In the genomic region with DNA sequence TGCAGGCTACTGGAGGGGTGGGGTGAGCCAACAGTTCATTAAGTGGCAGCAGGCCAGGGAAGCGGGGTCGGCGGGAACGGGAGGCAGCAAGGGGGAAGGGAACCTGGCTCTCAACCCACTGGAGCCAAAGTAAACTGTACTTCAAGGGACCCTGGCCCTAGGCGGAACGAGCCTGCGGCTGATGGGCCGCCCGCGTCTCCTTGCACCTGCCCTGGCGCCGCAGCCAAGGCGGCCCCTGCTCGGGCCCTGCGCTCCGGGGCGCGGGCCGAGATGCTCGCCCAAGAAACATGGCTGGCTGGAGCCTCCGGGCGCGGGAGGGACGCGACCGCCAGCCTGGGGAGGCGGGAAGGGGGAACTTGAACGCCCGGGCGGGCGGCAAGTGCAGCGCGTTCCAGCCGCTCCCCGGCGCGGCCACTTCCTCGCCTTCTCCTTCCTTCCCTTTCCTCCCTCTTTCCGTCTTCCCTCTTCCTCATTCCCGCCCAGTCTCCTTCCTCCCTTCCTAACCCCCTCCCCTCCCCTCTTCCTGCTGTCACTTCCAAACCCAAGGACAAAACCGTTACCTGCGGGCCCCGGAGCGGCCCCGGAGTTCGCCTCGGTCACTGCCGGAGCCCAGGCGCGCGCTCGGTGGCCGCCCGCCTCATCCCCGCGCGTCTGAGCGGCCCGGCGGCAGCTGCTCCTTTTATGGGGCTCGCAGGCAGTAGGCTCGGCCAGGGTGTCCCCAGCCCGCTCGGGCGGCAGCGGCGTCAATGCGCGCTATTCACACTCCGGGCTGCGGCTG, we compare ENCODE assay signal across 9 cellular contexts.
DNase-seq lines count a peak whose midpoint lies in the region; ATAC-seq, FAIRE-seq and TF ChIP-seq lines count a peak whose summit lies in the region.
"Had no signal": no experiment of that assay in that cellular context is flagged by ENCODE, and none has a peak within 500 bp of the region (broad histone marks: within the 10 kb centered on the region; RNA-seq: fewer than 3 reads in every experiment).

No MANE protein-coding gene starts in this region.

- H3K9me3 Mint-ChIP-seq in glutamatergic neuron (ENCODE audit: unreplicated experiment) = no peaks in the 10 kb centered on the region

- H3K4me2 ChIP-seq in PC-3 (ENCODE audit: low read length) = peak overlapping the region; percentile 59

- no peaks in the 10 kb centered on the region for H3F3A ChIP-seq in PC-3 (ENCODE audit: low read length, unreplicated experiment)

- intact Hi-C loops in PC-3 (cut with micrococcal nuclease) = no loop called here

- peak overlapping the region; percentile 85 for H3K4me3 Mint-ChIP-seq in glutamatergic neuron (ENCODE audit: unreplicated experiment)

- no peaks in the 10 kb centered on the region for H3K27me3 Mint-ChIP-seq in glutamatergic neuron (ENCODE audit: unreplicated experiment)

- POLR2A ChIA-PET in PC-3 (lab: Charles Lee; ENCODE audit: unreplicated experiment) = no interaction called here

- H3K36me3 Mint-ChIP-seq in glutamatergic neuron (ENCODE audit: unreplicated experiment) = no peaks in the 10 kb centered on the region

- peaks cover 12% of the 10 kb centered on the region for H3K4me1 Mint-ChIP-seq in glutamatergic neuron (ENCODE audit: low read depth, unreplicated experiment)

- H2AFZ ChIP-seq in PC-3 (ENCODE audit: low read length) = no peak overlapping the region

- H3K9ac ChIP-seq in PC-3 (ENCODE audit: low read length) = no peak overlapping the region

- H3K9me3 ChIP-seq in PC-3 (ENCODE audit: low read length) = no peaks in the 10 kb centered on the region
- H3K9me3 ChIP-seq in HAP-1 = no peaks in the 10 kb centered on the region

- peak overlapping the region; percentile 63 for H3K27ac Mint-ChIP-seq in glutamatergic neuron (ENCODE audit: unreplicated experiment)

- TF ChIP-seq CTCF in PC-3 (conservative IDR thresholded peaks at IDR 0.05; ENCODE audit: low read depth, low read length) (no peak), glutamatergic neuron (IDR thresholded peaks at IDR 0.05; ENCODE audit: partially characterized antibody, unreplicated experiment) (no peak)

- no peak for FAIRE-seq in urothelium cell line (lab: Jason Lieb, UNC)

- BruUV-seq in PC-3 (replicated peaks; lab: Mats Ljungman, UMichigan) = no TSS peak

- H3K4me1 ChIP-seq in PC-3 (ENCODE audit: insufficient read depth, low read length) = no peaks in the 10 kb centered on the region
- H3K4me1 ChIP-seq in HAP-1 = peaks cover 4% of the 10 kb centered on the region; the same call in 1 of the 2 replicates

- peak overlapping the region; percentile 53 for H3K4me3 ChIP-seq in PC-3 (ENCODE audit: low read length)
- H3K4me3 ChIP-seq in HAP-1 = no peak overlapping the region

- ATAC-seq in PC-3 (peak; percentile 55), HG03342 (IDR thresholded peaks at IDR 0.05; ENCODE audit: unreplicated experiment) (no peak)

- H3K36me3 ChIP-seq in PC-3 (ENCODE audit: low read depth, low read length) (no peaks in the 10 kb centered on the region), HAP-1 (replicated peaks) (no peaks in the 10 kb centered on the region)

- no peaks in the 10 kb centered on the region for H3K79me2 ChIP-seq in PC-3 (ENCODE audit: low read length)

- no peaks in the 10 kb centered on the region for H4K20me1 ChIP-seq in PC-3 (ENCODE audit: low read length)

- H3K27me3 ChIP-seq in PC-3 (ENCODE audit: low read length) (no peaks in the 10 kb centered on the region), HAP-1 (ENCODE audit: low read depth) (no peaks in the 10 kb centered on the region)

- CTCF ChIA-PET in PC-3 (lab: Charles Lee) = no interaction called here

- DNase-seq in AG08395 (ENCODE audit: low spot score) (peak; percentile 27), PC-3 (no peak), glutamatergic neuron (peak; percentile 72), occipital lobe (lab: John Stamatoyannopoulos, UW) (peak; percentile 23), HAP-1 (ENCODE audit: low spot score in 2 of 2) (no peak), NCI-H1105 (lab: John Stamatoyannopoulos, UW) (no peak), urothelium cell line (ENCODE audit: low spot score) (no peak)
- DNase-seq: COR-L47 had no signal

- in situ Hi-C loops in HAP-1 (cut with MboI; ENCODE audit: low sequenced_read_pairs) = no loop called here

- no peaks in the 10 kb centered on the region for H3K9me2 ChIP-seq in PC-3 (replicated peaks; ENCODE audit: low read length)

- no peak overlapping the region for H3K27ac ChIP-seq in PC-3 (ENCODE audit: low read length)

Comparison
In these comparisons a context has a peak if more than half of its experiments do, and no peak if none do; other contexts are left out.
1. DNase-seq: peak in AG08395 (single experiment), glutamatergic neuron (single experiment) and occipital lobe (single experiment); none in PC-3 (single experiment), HAP-1 (0 of 2), NCI-H1105 (single experiment) and urothelium cell line (single experiment).